ENCODE assay signal across 19 cellular contexts in the genomic region with DNA sequence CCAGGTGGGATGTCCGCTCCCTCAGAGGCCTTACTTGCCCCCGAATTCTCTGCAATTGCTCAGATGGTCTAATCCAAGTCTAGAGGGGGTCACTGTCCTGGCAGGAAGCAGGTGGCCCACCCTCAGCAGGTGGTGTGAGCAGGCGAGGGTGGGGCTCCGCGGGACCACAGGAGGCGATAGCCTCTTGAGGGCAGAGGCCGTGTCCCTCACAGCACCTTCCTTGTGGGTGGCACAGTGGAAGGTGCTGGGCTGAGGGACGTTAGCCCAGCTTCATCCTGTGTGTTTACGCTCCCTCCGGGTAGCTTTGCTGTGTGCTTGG.
"Had no signal": no experiment of that assay in that cellular context is flagged by ENCODE, and none has a peak within 500 bp of the region (broad histone marks: within the 10 kb centered on the region; RNA-seq: fewer than 3 reads in every experiment).

No MANE protein-coding gene starts in this region.

- H3K36me3 Mint-ChIP-seq: activated naive CD8-positive, alpha-beta T cell; natural killer cell had no signal

- ATAC-seq: activated CD4-positive, CD25-positive, alpha-beta regulatory T cell treated with anti-CD3 and anti-CD28 coated beads, Interleukin-2, amount 50 U/mL, for 24 hours; activated CD8-positive, alpha-beta T cell treated with anti-CD3 and anti-CD28 coated beads, Interleukin-2, amount 10 ng/mL, durations not matched to agents 7 days and 5 days; activated T-helper 17 cell treated with anti-CD3 and anti-CD28 coated beads, Interleukin-2, amount 50 U/mL, for 72 hours; left lobe of liver had no signal

- H3K27me3 ChIP-seq: ovary, right atrium auricular region, upper lobe of left lung had no signal

- H3K4me1 Mint-ChIP-seq: activated T-helper 17 cell treated with anti-CD3 and anti-CD28 coated beads, Interleukin-2, amount 50 U/mL, for 72 hours; natural killer cell had no signal

- DNase-seq: activated CD4-positive, alpha-beta T cell treated with anti-CD3 and anti-CD28 coated beads, Interleukin-2, amount 50 U/mL, for 1 hour; activated CD8-positive, alpha-beta T cell treated with anti-CD3 and anti-CD28 coated beads, Interleukin-2, amount 10 ng/mL, durations not matched to agents 7 days and 5 days; activated naive CD4-positive, alpha-beta T cell; amniotic stem cell; mammary epithelial cell; midbrain; natural killer cell; stimulated activated CD4-positive, alpha-beta T cell treated with anti-CD3 and anti-CD28 coated beads, Interleukin-4, amount 100 ng/mL, for 24 hours; stimulated activated naive CD4-positive, alpha-beta T cell treated with Interleukin-2 at 50 U/mL for 16 hours; T-helper 2 cell had no signal

- H3K27ac ChIP-seq: epithelial cell of prostate, ovary, psoas muscle, right atrium auricular region, upper lobe of left lung had no signal

- H3K27ac Mint-ChIP-seq: activated CD8-positive, alpha-beta T cell treated with anti-CD3 and anti-CD28 coated beads, Interleukin-2, amount 10 ng/mL, durations not matched to agents 7 days and 5 days; activated naive CD8-positive, alpha-beta T cell; activated T-helper 17 cell treated with anti-CD3 and anti-CD28 coated beads, Interleukin-2, amount 50 U/mL, for 72 hours; natural killer cell had no signal

- H3K4me3 ChIP-seq: ovary, psoas muscle, right atrium auricular region, upper lobe of left lung had no signal

- H3K4me3 Mint-ChIP-seq: activated CD8-positive, alpha-beta T cell treated with anti-CD3 and anti-CD28 coated beads, Interleukin-2, amount 10 ng/mL, durations not matched to agents 7 days and 5 days; activated naive CD8-positive, alpha-beta T cell; activated T-helper 17 cell treated with anti-CD3 and anti-CD28 coated beads, Interleukin-2, amount 50 U/mL, for 72 hours; natural killer cell had no signal

- H3K9me3 ChIP-seq: ovary, psoas muscle, right atrium auricular region, upper lobe of left lung had no signal

- H3K9me3 Mint-ChIP-seq: activated T-helper 17 cell treated with anti-CD3 and anti-CD28 coated beads, Interleukin-2, amount 50 U/mL, for 72 hours; natural killer cell had no signal

- H3K36me3 ChIP-seq: ovary, right atrium auricular region, upper lobe of left lung had no signal
